ENCODE assay signal across 28 cellular contexts in genomic region chr5:145162641-145163040, GRCh38.
"Had no signal": no experiment of that assay in that cellular context is flagged by ENCODE, and none has a peak within 500 bp of the region (broad histone marks: within the 10 kb centered on the region; RNA-seq: fewer than 3 reads in every experiment).

No MANE protein-coding gene starts in this region.

- H3K36me3 ChIP-seq: esophagus muscularis mucosa, heart right ventricle, lower lobe of right lung, ovary, stomach, tibial artery, upper lobe of left lung had no signal

- H3K4me3 ChIP-seq: dorsolateral prefrontal cortex, esophagus muscularis mucosa, heart right ventricle, lower lobe of right lung, ovary, stomach, testis, tibial artery, upper lobe of left lung had no signal

- ATAC-seq: heart right ventricle; left ventricle myocardium superior; lower lobe of right lung; natural killer cell; sciatic nerve; stimulated activated effector memory CD8-positive, alpha-beta T cell treated with anti-CD3 and anti-CD28 coated beads, Interleukin-12 subunit alpha, Interleukin-12 subunit beta, amount 100 ng/mL, for 72 hours had no signal

- DNase-seq: dorsolateral prefrontal cortex; effector CD4-positive, alpha-beta T cell; foreskin melanocyte; glutamatergic neuron; heart right ventricle; hypothalamus; immature natural killer cell; islet precursor cell; kidney glomerular epithelial cell; left ventricle myocardium superior; lower lobe of right lung; natural killer cell; occipital lobe; ovary; posterior cingulate gyrus; stimulated activated CD4-positive, alpha-beta T cell treated with anti-CD3 and anti-CD28 coated beads, Interleukin-2, amount 100 ng/mL, for 24 hours; stimulated activated CD4-positive, alpha-beta T cell treated with anti-CD3 and anti-CD28 coated beads, Interleukin-4, amount 100 ng/mL, for 24 hours; stimulated activated naive CD4-positive, alpha-beta T cell treated with Interleukin-2 at 50 U/mL for 16 hours; stomach; testis; tibial artery; upper lobe of left lung had no signal

- H3K27me3 ChIP-seq: dorsolateral prefrontal cortex, esophagus muscularis mucosa, ovary, stomach, testis, tibial artery, upper lobe of left lung had no signal

- H3K9me3 ChIP-seq: esophagus muscularis mucosa, heart right ventricle, lower lobe of right lung, ovary, stomach, testis, tibial artery, upper lobe of left lung had no signal

- FAIRE-seq: colon, urothelium cell line had no signal

- H3K27ac ChIP-seq: dorsolateral prefrontal cortex, epithelial cell of prostate, esophagus muscularis mucosa, heart right ventricle, lower lobe of right lung, ovary, stomach, testis, tibial artery, upper lobe of left lung had no signal

- H3K4me1 ChIP-seq: heart right ventricle, lower lobe of right lung, stomach, testis, tibial artery, upper lobe of left lung had no signal
